Comparison of ENCODE assay signal across 8 cellular contexts in genomic region chr16:67173808-67174705, GRCh38. TPM values are rescaled to one million over a fixed set of nuclear protein-coding genes. Genes with fewer than 3 reads are reported as not detected.
DNase-seq lines count a peak whose midpoint lies in the region; ATAC-seq and TF ChIP-seq lines count a peak whose summit lies in the region.

No MANE protein-coding gene starts in this region.

- H3K27ac ChIP-seq in liver (ENCODE audit: low read depth in 1 of 2, low read length in 2 of 2), result peak overlapping the region; percentile 66 to 71

- TF ChIP-seq CTCF in liver (IDR thresholded peaks at IDR 0.05; ENCODE audit: low read depth, low read length, missing input control), result peak; percentile 18

- H3K4me1 ChIP-seq in liver (ENCODE audit: control insufficient read depth in 4 of 4, insufficient read depth in 4 of 4, low read length in 3 of 4), result peaks cover 16 to 39% (median 25%) of the 10 kb centered on the region in 4 donors

- no peaks in the 10 kb centered on the region for H3K27me3 ChIP-seq in liver (ENCODE audit: control insufficient read depth in 4 of 4, insufficient read depth in 4 of 4, low read length in 3 of 4)

- H3K9ac ChIP-seq in liver (ENCODE audit: low read depth in 1 of 2, low read length in 2 of 2), result peak overlapping the region in 1 of 2 donors; percentile 60

- H3K36me3 ChIP-seq in liver (ENCODE audit: control insufficient read depth in 4 of 4, insufficient read depth in 3 of 4, low read depth in 1 of 4, low read length in 3 of 4), result no peaks in the 10 kb centered on the region

- H3K4me3 ChIP-seq in liver (ENCODE audit: low read depth in 1 of 3, low read length in 3 of 3), result peak overlapping the region in 2 of 3 donors; percentile 38 to 50

- H3K9me3 ChIP-seq in liver (ENCODE audit: control insufficient read depth in 4 of 4, low read length in 3 of 4), result no peaks in the 10 kb centered on the region

- TF ChIP-seq RAD21 in liver (IDR thresholded peaks at IDR 0.05), result peak in 1 of 2 donors; percentile 52

- 2% methylated on average over 71 of the region's 71 CpGs for WGBS in liver

- DNase-seq in NCI-H1417 (lab: John Stamatoyannopoulos, UW) (peak; percentile 63 to 75 (median 73)), NCI-H1417 treated with DMSO at 0.1 percent for 48 hours (lab: John Stamatoyannopoulos, UW) (no peak), NCI-H2196 (lab: John Stamatoyannopoulos, UW; ENCODE audit: unreplicated experiment) (peak; percentile 73), ecto neural progenitor cell (ENCODE audit: low spot score) (peak; percentile 82)
- DNase-seq in activated CD4-positive, alpha-beta T cell treated with anti-CD3 and anti-CD28 coated beads, Interleukin-2, amount 50 U/mL, for 1 hour, result peak; percentile 63
- DNase-seq in stimulated activated CD8-positive, alpha-beta memory T cell treated with anti-CD3 and anti-CD28 coated beads, Interleukin-4, amount 100 ng/mL, for 24 hours (ENCODE audit: low read depth), result peak; percentile 39

- peak; percentile 44 for ATAC-seq in HG02678 (IDR thresholded peaks at IDR 0.05; ENCODE audit: unreplicated experiment)

TF ChIP-seq in liver, 16 proteins besides CTCF, POLR2A, EP300 and RAD21:
- TF ChIP-seq MAX (IDR thresholded peaks at IDR 0.05) (no peak), FOXA1 (IDR thresholded peaks at IDR 0.05) (no peak), TAF1 (conservative IDR thresholded peaks at IDR 0.05) (no peak), SP1 (IDR thresholded peaks at IDR 0.05) (peak; percentile 87), ATF3 (IDR thresholded peaks at IDR 0.05) (no peak), ZBTB33 (IDR thresholded peaks at IDR 0.05) (no peak), NR2F2 (IDR thresholded peaks at IDR 0.05) (no peak), HNF4A (conservative IDR thresholded peaks at IDR 0.05) (peak; percentile 60 to 65), YY1 (IDR thresholded peaks at IDR 0.05) (peak; percentile 82), GABPA (IDR thresholded peaks at IDR 0.05 in 1 of 2, conservative IDR thresholded peaks at IDR 0.05 in 1 of 2) (peak in 1 of 2 donors; percentile 66), REST (IDR thresholded peaks at IDR 0.05) (peak; percentile 49), EGR1 (IDR thresholded peaks at IDR 0.05; ENCODE audit: low read depth in 2 of 2) (no peak), FOXA2 (IDR thresholded peaks at IDR 0.05) (no peak), RXRA (IDR thresholded peaks at IDR 0.05) (peak; percentile 48 to 51), JUND (IDR thresholded peaks at IDR 0.05) (no peak), HNF4G (IDR thresholded peaks at IDR 0.05) (no peak)

RNA-seq across cellular contexts. Expression of gene NOL3, which starts 3.7 kb away (rescaled TPM):
- total RNA-seq in liver, result 1 to 10 TPM; 3.0 to 9.9 TPM
- 10 to 100 TPM; 11.4 to 18.0 TPM for polyA plus RNA-seq in liver

RNA-seq across cellular contexts. Expression of gene HSF4, which starts 9.5 kb away (rescaled TPM):
- total RNA-seq in liver, result 1 to 10 TPM in 1 of 2 donors, under 1 TPM in 1; 0.42 to 5.1 TPM
- polyA plus RNA-seq in liver, result 1 to 10 TPM; 3.8 to 4.9 TPM

RNA-seq across cellular contexts. Expression of gene MATCAP1, which starts 9.7 kb away (rescaled TPM):
- total RNA-seq in liver, result 1 to 10 TPM; 2.7 to 4.8 TPM
- polyA plus RNA-seq in liver, result 1 to 10 TPM; 1.5 to 3.8 TPM

RNA-seq across cellular contexts. Expression of gene FBXL8, which starts 14.3 kb away (rescaled TPM):
- 1 to 10 TPM; 1.4 to 9.2 TPM for total RNA-seq in liver
- polyA plus RNA-seq in liver, result 1 to 10 TPM; 6.1 to 6.2 TPM

RNA-seq across cellular contexts. Expression of gene TRADD, which starts 14.3 kb away (rescaled TPM):
- total RNA-seq in liver, result 10 to 100 TPM in 1 of 2 donors, 1 to 10 TPM in 1; 5.7 to 10.5 TPM
- 10 to 100 TPM in 1 of 2 donors, 1 to 10 TPM in 1; 9.7 to 10.8 TPM for polyA plus RNA-seq in liver
